2 cellular contexts compared by ENCODE assay signal in the genomic region with DNA sequence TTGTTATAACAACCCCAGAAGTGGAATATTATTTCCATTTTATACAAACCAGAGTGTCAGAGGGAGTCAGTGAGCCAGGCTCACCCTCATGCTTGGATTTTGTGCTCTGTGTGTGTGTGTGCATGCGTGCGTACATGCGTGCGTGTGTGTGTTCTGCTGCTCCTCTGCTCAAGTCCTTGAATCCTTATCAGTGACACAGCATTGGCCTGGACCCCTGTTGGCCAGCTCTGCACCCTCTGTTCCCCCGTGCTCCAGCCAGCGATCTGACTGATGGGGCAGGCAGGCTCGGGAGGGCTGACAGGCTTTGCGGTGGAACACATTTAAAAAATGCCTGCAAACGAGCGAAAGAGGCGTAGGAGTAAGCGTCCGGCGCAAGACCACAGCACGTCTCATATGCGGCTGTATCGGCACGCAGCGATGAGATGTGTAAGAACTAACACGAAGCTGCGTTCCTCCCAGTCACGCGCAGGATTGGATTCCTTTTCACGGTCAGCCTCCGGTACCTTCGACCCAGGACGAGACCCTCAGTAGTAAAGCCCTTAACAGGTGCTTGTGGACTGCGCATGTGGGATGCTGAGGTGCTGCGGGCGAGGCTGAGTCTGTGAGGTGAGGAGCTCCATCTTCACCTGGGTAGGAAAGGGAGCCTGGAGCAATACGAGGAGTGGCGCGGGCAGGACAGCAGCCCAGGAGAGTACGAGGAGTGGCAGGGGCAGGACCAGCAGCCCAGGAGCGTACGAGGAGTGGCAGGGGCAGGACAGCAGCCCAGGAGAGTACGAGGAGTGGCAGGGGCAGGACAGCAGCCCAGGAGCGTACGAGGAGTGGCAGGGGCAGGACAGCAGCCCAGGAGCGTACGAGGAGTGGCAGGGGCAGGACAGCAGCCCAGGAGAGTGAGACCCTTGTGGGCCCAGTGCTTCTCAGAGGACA.
A peak's percentile ranks its signal among the peaks of the same experiment; 100 is the strongest.
TF ChIP-seq lines count a peak whose summit lies in the region.

No MANE protein-coding gene starts in this region.

TF ChIP-seq in GM23338, 12 proteins besides CTCF, POLR2A, EP300 and RAD21 (continues in another document):
- TF ChIP-seq, protein P1, sequence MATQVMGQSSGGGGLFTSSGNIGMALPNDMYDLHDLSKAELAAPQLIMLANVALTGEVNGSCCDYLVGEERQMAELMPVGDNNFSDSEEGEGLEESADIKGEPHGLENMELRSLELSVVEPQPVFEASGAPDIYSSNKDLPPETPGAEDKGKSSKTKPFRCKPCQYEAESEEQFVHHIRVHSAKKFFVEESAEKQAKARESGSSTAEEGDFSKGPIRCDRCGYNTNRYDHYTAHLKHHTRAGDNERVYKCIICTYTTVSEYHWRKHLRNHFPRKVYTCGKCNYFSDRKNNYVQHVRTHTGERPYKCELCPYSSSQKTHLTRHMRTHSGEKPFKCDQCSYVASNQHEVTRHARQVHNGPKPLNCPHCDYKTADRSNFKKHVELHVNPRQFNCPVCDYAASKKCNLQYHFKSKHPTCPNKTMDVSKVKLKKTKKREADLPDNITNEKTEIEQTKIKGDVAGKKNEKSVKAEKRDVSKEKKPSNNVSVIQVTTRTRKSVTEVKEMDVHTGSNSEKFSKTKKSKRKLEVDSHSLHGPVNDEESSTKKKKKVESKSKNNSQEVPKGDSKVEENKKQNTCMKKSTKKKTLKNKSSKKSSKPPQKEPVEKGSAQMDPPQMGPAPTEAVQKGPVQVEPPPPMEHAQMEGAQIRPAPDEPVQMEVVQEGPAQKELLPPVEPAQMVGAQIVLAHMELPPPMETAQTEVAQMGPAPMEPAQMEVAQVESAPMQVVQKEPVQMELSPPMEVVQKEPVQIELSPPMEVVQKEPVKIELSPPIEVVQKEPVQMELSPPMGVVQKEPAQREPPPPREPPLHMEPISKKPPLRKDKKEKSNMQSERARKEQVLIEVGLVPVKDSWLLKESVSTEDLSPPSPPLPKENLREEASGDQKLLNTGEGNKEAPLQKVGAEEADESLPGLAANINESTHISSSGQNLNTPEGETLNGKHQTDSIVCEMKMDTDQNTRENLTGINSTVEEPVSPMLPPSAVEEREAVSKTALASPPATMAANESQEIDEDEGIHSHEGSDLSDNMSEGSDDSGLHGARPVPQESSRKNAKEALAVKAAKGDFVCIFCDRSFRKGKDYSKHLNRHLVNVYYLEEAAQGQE (IDR thresholded peaks at IDR 0.05; ENCODE audit: unreplicated experiment), result no peak
- TF ChIP-seq ZNF114 (CRISPR knock-in tag; IDR thresholded peaks at IDR 0.05) (no peak), JUNB (IDR thresholded peaks at IDR 0.05; ENCODE audit: unreplicated experiment) (no peak), EZH2phosphoT487 (IDR thresholded peaks at IDR 0.05; ENCODE audit: unreplicated experiment) (no peak), NANOG (IDR thresholded peaks at IDR 0.05; ENCODE audit: borderline replicate concordance) (no peak), STAT1 (IDR thresholded peaks at IDR 0.05; ENCODE audit: unreplicated experiment) (no peak)
- TF ChIP-seq, protein P2, sequence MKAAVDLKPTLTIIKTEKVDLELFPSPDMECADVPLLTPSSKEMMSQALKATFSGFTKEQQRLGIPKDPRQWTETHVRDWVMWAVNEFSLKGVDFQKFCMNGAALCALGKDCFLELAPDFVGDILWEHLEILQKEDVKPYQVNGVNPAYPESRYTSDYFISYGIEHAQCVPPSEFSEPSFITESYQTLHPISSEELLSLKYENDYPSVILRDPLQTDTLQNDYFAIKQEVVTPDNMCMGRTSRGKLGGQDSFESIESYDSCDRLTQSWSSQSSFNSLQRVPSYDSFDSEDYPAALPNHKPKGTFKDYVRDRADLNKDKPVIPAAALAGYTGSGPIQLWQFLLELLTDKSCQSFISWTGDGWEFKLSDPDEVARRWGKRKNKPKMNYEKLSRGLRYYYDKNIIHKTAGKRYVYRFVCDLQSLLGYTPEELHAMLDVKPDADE (IDR thresholded peaks at IDR 0.05), result no peak

TF ChIP-seq in GM12878, 131 proteins besides CTCF, POLR2A, EP300 and RAD21 (continued from another document):
- TF ChIP-seq, protein P3, sequence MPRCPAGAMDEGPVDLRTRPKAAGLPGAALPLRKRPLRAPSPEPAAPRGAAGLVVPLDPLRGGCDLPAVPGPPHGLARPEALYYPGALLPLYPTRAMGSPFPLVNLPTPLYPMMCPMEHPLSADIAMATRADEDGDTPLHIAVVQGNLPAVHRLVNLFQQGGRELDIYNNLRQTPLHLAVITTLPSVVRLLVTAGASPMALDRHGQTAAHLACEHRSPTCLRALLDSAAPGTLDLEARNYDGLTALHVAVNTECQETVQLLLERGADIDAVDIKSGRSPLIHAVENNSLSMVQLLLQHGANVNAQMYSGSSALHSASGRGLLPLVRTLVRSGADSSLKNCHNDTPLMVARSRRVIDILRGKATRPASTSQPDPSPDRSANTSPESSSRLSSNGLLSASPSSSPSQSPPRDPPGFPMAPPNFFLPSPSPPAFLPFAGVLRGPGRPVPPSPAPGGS (IDR thresholded peaks at IDR 0.05; ENCODE audit: borderline replicate concordance, insufficient read depth, low read depth, low read length, poor library complexity, severe bottlenecking), result peak; percentile 29
TF ChIP-seq in GM12878: peak in this region for 1.
